In genomic region chrX:3711331-3711917, GRCh38 we compare ENCODE assay signal across 8 cellular contexts. TPM values are rescaled to one million over a fixed set of nuclear protein-coding genes. Genes with fewer than 3 reads are reported as not detected.
DNase-seq lines count a peak whose midpoint lies in the region; ATAC-seq and TF ChIP-seq lines count a peak whose summit lies in the region.

No MANE protein-coding gene starts in this region.

- H3K4me1 ChIP-seq in OCI-LY7 (ENCODE audit: insufficient read depth, low read length, poor library complexity, severe bottlenecking) (peaks cover 6% of the 10 kb centered on the region), neuron (ENCODE audit: insufficient read depth, low read length) (peaks cover 2% of the 10 kb centered on the region)

- H4K20me1 ChIP-seq in OCI-LY7 (ENCODE audit: insufficient read depth, low read length) = no peaks in the 10 kb centered on the region

- H3K9me2 ChIP-seq in OCI-LY7 (ENCODE audit: insufficient read depth, low read length) = no peaks in the 10 kb centered on the region

- POLR2A ChIA-PET in OCI-LY7 (lab: Charles Lee) = interaction anchor here (0.7 to 1.9 kb wide), 2 partner anchors 11 to 70 kb away, joined by 3 to 12 read pairs; no protein-coding TSS in a partner anchor

- no peak overlapping the region for H2AFZ ChIP-seq in OCI-LY7 (ENCODE audit: low read length)
- no peak overlapping the region for H2AFZ ChIP-seq in neuron (ENCODE audit: low read depth, low read length)

- in situ Hi-C loops in GM13977 (cut with MboI; ENCODE audit: low pct_unique_long_range_greater_than_20kb, low sequenced_read_pairs, unreplicated experiment) = loop anchor here (10.0 kb wide), 1 partner anchor 93 kb away; no protein-coding TSS in a partner anchor

- H3K4me2 ChIP-seq in OCI-LY7 (ENCODE audit: low read length) = peak overlapping the region; percentile 97

- no TSS peak for BruUV-seq in OCI-LY7 (replicated peaks; lab: Mats Ljungman, UMichigan)

- CTCF ChIA-PET in OCI-LY7 (lab: Charles Lee; ENCODE audit: unreplicated experiment) = interaction anchor here (0.7 kb wide), 1 partner anchor 1401 kb away, joined by 3 read pairs; no protein-coding TSS in a partner anchor

- TF ChIP-seq CTCF in GM13977 (IDR thresholded peaks at IDR 0.05; ENCODE audit: extremely low read depth, insufficient read depth, missing control alignments) = no peak
- TF ChIP-seq CTCF in OCI-LY7 (conservative IDR thresholded peaks at IDR 0.05; ENCODE audit: low read length) = no peak
- TF ChIP-seq CTCF in dorsolateral prefrontal cortex (IDR thresholded peaks at IDR 0.05 in 54 of 56, conservative IDR thresholded peaks at IDR 0.05 in 2 of 56; ENCODE audit: low read depth in 1 of 56, partially characterized antibody in 56 of 56) = no peak

- H3K9me3 ChIP-seq in OCI-LY7 (ENCODE audit: low read length) (no peaks in the 10 kb centered on the region), neuron (ENCODE audit: low read length) (no peaks in the 10 kb centered on the region)

- H3K36me3 ChIP-seq in OCI-LY7 (ENCODE audit: insufficient read depth, low read length) (no peaks in the 10 kb centered on the region), neuron (ENCODE audit: insufficient read depth, low read length) (no peaks in the 10 kb centered on the region)

- intact Hi-C loops in OCI-LY7 (cut with micrococcal nuclease; ENCODE audit: unreplicated experiment) = loop anchor here (5.0 kb wide), 2 partner anchors 59 to 569 kb away; no protein-coding TSS in a partner anchor
- intact Hi-C loops in dorsolateral prefrontal cortex (cut with DNase I) = loop anchor here in 1 of 2 donors (5.0 kb wide), 2 partner anchors 59 to 101 kb away; no protein-coding TSS in a partner anchor

- peak; percentile 30 for DNase-seq in GM13977 (ENCODE audit: low spot score)
- peak; percentile 4 for DNase-seq in OCI-LY7 (ENCODE audit: low spot score)
- DNase-seq in dorsolateral prefrontal cortex = no peak
- DNase-seq in GOT3 (lab: John Stamatoyannopoulos, UW) = no peak
- DNase-seq in Ammon's horn (ENCODE audit: low spot score) = no peak
- DNase-seq in NCI-H146 treated with DMSO at 0.1 percent for 48 hours (lab: John Stamatoyannopoulos, UW; ENCODE audit: unreplicated experiment) = no peak

- H3K79me2 ChIP-seq in OCI-LY7 (ENCODE audit: insufficient read depth, low read depth, low read length) = peaks cover 14% of the 10 kb centered on the region; the same call in 1 of the 2 replicates

- H3K27ac ChIP-seq in OCI-LY7 (ENCODE audit: low read depth, low read length, poor library complexity, severe bottlenecking) (no peak overlapping the region), dorsolateral prefrontal cortex (peak overlapping the region in 44 of 59 donors; percentile 6 to 79 (median 62))

- ATAC-seq in GM21381 (IDR thresholded peaks at IDR 0.05; ENCODE audit: unreplicated experiment) = no peak

- peaks cover 0 to 75% (median 19%) of the 10 kb centered on the region in 45 donors for H3K27me3 ChIP-seq in dorsolateral prefrontal cortex
- no peaks in the 10 kb centered on the region for H3K27me3 ChIP-seq in neuron (ENCODE audit: insufficient read depth, low read length)

- H3K4me3 ChIP-seq in OCI-LY7 (ENCODE audit: low read depth, low read length, poor library complexity, severe bottlenecking) = peak overlapping the region; percentile 84
- peak overlapping the region in 58 of 59 donors; percentile 24 to 78 (median 63) for H3K4me3 ChIP-seq in dorsolateral prefrontal cortex
- peak overlapping the region; percentile 62 for H3K4me3 ChIP-seq in neuron (ENCODE audit: low read length)

RNA-seq across cellular contexts. Expression of gene PRKX, which starts 2.0 kb away (rescaled TPM):
- 9.9 and 14.6 TPM in 2 replicates for total RNA-seq in OCI-LY7 (2014; rRNA removed; shearing (Covaris generic))
- 23.6 and 26.7 TPM in 2 replicates for total RNA-seq in OCI-LY7 (2022)
- total RNA-seq in dorsolateral prefrontal cortex = 10 to 100 TPM in 96 of 120 experiments, 1 to 10 TPM in 24; 5.5 to 38.7 (median 13.9) TPM

Comparison
In these comparisons a context has a peak if more than half of its experiments do, and no peak if none do; other contexts are left out.
1. DNase-seq: peak in GM13977 (single experiment) and OCI-LY7 (single experiment); none in dorsolateral prefrontal cortex (0 of 10), GOT3 (single experiment), Ammon's horn (single experiment) and NCI-H146 treated with DMSO at 0.1 percent for 48 hours (single experiment).
2. Peak in every context shown above with its lines, with median percentiles within 50 percentile points of each other: H3K4me3 ChIP-seq.